11 cellular contexts compared by ENCODE assay signal in the genomic region with DNA sequence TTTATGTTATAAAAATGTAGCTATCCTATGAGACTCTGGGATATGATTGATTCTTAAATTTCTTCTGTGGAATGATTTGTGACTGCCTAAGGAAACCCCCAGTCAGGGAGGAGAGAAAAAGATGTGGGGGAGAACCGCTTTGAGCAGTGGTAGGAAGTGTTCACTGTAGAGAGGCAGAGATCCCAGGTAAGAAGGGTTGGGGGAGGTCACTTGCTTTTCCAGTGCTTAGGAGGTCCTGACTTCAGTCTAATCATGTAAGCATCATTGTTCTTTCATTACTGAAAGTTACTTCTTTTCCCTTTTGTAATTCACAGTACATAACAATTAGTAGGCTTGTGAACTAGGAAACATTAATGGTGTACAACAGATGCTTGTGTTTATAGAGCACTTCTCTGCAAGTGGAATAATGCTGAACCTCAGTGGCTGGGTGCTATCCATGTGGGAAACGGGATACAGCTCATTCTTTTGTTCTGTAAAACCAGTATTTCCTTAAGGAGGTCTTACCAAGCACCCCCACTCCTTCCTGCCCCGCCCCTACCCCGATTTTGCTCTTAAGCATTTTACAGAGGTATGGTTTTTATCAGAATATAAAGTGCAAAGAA.
DNase-seq lines count a peak whose midpoint lies in the region; ATAC-seq and TF ChIP-seq lines count a peak whose summit lies in the region.
"Had no signal": no experiment of that assay in that cellular context is flagged by ENCODE, and none has a peak within 500 bp of the region (broad histone marks: within the 10 kb centered on the region; RNA-seq: fewer than 3 reads in every experiment).

No MANE protein-coding gene starts in this region.

- no peak for ATAC-seq in PC-3
- ATAC-seq in GM19452 (IDR thresholded peaks at IDR 0.05; ENCODE audit: unreplicated experiment), result no peak
- ATAC-seq in GM21717 (IDR thresholded peaks at IDR 0.05; ENCODE audit: unreplicated experiment), result no peak
- ATAC-seq: activated T-helper 17 cell treated with anti-CD3 and anti-CD28 coated beads, Interleukin-2, amount 50 U/mL, for 72 hours; stimulated activated naive CD8-positive, alpha-beta T cell treated with anti-CD3 and anti-CD28 coated beads, Interleukin-15, amount 100 ng/mL, for 72 hours had no signal

- H3K36me3 ChIP-seq in H7 (replicated peaks; ENCODE audit: control insufficient read depth, insufficient read depth, low read length) (no peaks in the 10 kb centered on the region), PC-3 (ENCODE audit: low read depth, low read length) (no peaks in the 10 kb centered on the region), iPS-18a (ENCODE audit: control insufficient read depth, low read depth, low read length) (no peaks in the 10 kb centered on the region), brain microvascular endothelial cell (replicated peaks) (peaks cover 3% of the 10 kb centered on the region)
- H3K36me3 ChIP-seq in CD4-positive, alpha-beta memory T cell (ENCODE audit: insufficient read depth, low read length), result no peaks in the 10 kb centered on the region

- no peaks in the 10 kb centered on the region for H3K4me1 Mint-ChIP-seq in CD4-positive, alpha-beta memory T cell
- H3K4me1 Mint-ChIP-seq: activated T-helper 17 cell treated with anti-CD3 and anti-CD28 coated beads, Interleukin-2, amount 50 U/mL, for 72 hours had no signal

- no peaks in the 10 kb centered on the region for H3K9me2 ChIP-seq in PC-3 (replicated peaks; ENCODE audit: low read length)

- no peak overlapping the region for H3K4me3 Mint-ChIP-seq in CD4-positive, alpha-beta memory T cell
- H3K4me3 Mint-ChIP-seq: activated T-helper 17 cell treated with anti-CD3 and anti-CD28 coated beads, Interleukin-2, amount 50 U/mL, for 72 hours; nephron; stimulated activated naive CD8-positive, alpha-beta T cell treated with anti-CD3 and anti-CD28 coated beads, Interleukin-15, amount 100 ng/mL, for 72 hours had no signal

- 0 out of 2 replicates have a peak overlapping the region, but pooled peaks have one; percentile 12 for H3K4me2 ChIP-seq in PC-3 (ENCODE audit: low read length)

- H3K79me2 ChIP-seq in PC-3 (ENCODE audit: low read length), result no peaks in the 10 kb centered on the region

- no peaks in the 10 kb centered on the region for H3K27me3 ChIP-seq in H7 (ENCODE audit: control insufficient read depth, insufficient read depth, low read length)
- H3K27me3 ChIP-seq in PC-3 (ENCODE audit: low read length), result no peaks in the 10 kb centered on the region
- H3K27me3 ChIP-seq in iPS-18a (ENCODE audit: control insufficient read depth, insufficient read depth, low read length), result no peaks in the 10 kb centered on the region
- no peaks in the 10 kb centered on the region for H3K27me3 ChIP-seq in CD4-positive, alpha-beta memory T cell (ENCODE audit: insufficient read depth, low read length)
- H3K27me3 ChIP-seq in brain microvascular endothelial cell (replicated peaks), result no peaks in the 10 kb centered on the region

- no TSS peak for BruUV-seq in PC-3 (replicated peaks; lab: Mats Ljungman, UMichigan)

- no peaks in the 10 kb centered on the region for H3K9me3 Mint-ChIP-seq in CD4-positive, alpha-beta memory T cell
- H3K9me3 Mint-ChIP-seq: activated T-helper 17 cell treated with anti-CD3 and anti-CD28 coated beads, Interleukin-2, amount 50 U/mL, for 72 hours; nephron; stimulated activated naive CD8-positive, alpha-beta T cell treated with anti-CD3 and anti-CD28 coated beads, Interleukin-15, amount 100 ng/mL, for 72 hours had no signal

- peak; percentile 6 for DNase-seq in DMS153 treated with DMSO at 0.1 percent for 48 hours (lab: John Stamatoyannopoulos, UW; ENCODE audit: unreplicated experiment)
- DNase-seq in H7, result peak; percentile 16
- no peak for DNase-seq in PC-3
- DNase-seq in CD4-positive, alpha-beta memory T cell, result no peak
- no peak for DNase-seq in brain microvascular endothelial cell

- intact Hi-C loops in PC-3 (cut with micrococcal nuclease), result loop anchor here (1.0 kb wide), 2 partner anchors 130 to 188 kb away; no protein-coding TSS in a partner anchor
- intact Hi-C loops in CD4-positive, alpha-beta memory T cell (cut with micrococcal nuclease), result loop anchor here (1.0 to 10.0 kb wide), 3 partner anchors 64 to 188 kb away; no protein-coding TSS in a partner anchor

- H3K4me3 ChIP-seq in H7 (ENCODE audit: insufficient read depth, low read depth, low read length) (no peak overlapping the region), PC-3 (ENCODE audit: low read length) (no peak overlapping the region), iPS-18a (ENCODE audit: low read length) (peak overlapping the region; percentile 34), brain microvascular endothelial cell (ENCODE audit: low read depth, low read length) (no peak overlapping the region)
- H3K4me3 ChIP-seq in CD4-positive, alpha-beta memory T cell (ENCODE audit: low read length in 2 of 2), result no peak overlapping the region

- H2AFZ ChIP-seq in PC-3 (ENCODE audit: low read length), result no peak overlapping the region

- POLR2A ChIA-PET in PC-3 (lab: Charles Lee; ENCODE audit: unreplicated experiment), result no interaction called here
- POLR2A ChIA-PET in CD4-positive, alpha-beta memory T cell (lab: Charles Lee; ENCODE audit: partially characterized antibody), result no interaction called here

- no peaks in the 10 kb centered on the region for H4K20me1 ChIP-seq in PC-3 (ENCODE audit: low read length)

- in situ Hi-C loops in brain microvascular endothelial cell (cut with HindIII; ENCODE audit: low pct_ligation_motif_present, low sequenced_read_pairs), result no loop called here

- H3K27me3 Mint-ChIP-seq in CD4-positive, alpha-beta memory T cell, result no peaks in the 10 kb centered on the region
- H3K27me3 Mint-ChIP-seq: activated T-helper 17 cell treated with anti-CD3 and anti-CD28 coated beads, Interleukin-2, amount 50 U/mL, for 72 hours had no signal

- CTCF ChIA-PET in PC-3 (lab: Charles Lee), result interaction anchor here (0.6 to 1.4 kb wide), 2 partner anchors 8 to 130 kb away, joined by 3 to 4 read pairs; no protein-coding TSS in a partner anchor
- CTCF ChIA-PET in CD4-positive, alpha-beta memory T cell (lab: Charles Lee; ENCODE audit: partially characterized antibody), result interaction anchor here (1.0 to 16.7 kb wide), 8 partner anchors 8 to 189 kb away, joined by 3 to 406 read pairs (median 8); no protein-coding TSS in a partner anchor

- H3K36me3 Mint-ChIP-seq in CD4-positive, alpha-beta memory T cell, result no peaks in the 10 kb centered on the region

- H3K27ac ChIP-seq in PC-3 (ENCODE audit: low read length) (no peak overlapping the region), iPS-18a (ENCODE audit: low read length) (peak overlapping the region; percentile 29), brain microvascular endothelial cell (no peak overlapping the region)
- H3K27ac ChIP-seq in CD4-positive, alpha-beta memory T cell (ENCODE audit: low read depth, low read length), result no peak overlapping the region

- H3K9me3 ChIP-seq in PC-3 (ENCODE audit: low read length) (no peaks in the 10 kb centered on the region), iPS-18a (ENCODE audit: control insufficient read depth, low read depth, low read length) (no peaks in the 10 kb centered on the region)
- H3K9me3 ChIP-seq in CD4-positive, alpha-beta memory T cell (ENCODE audit: control insufficient read depth in 1 of 2, low read length in 2 of 2), result no peaks in the 10 kb centered on the region

- TF ChIP-seq CTCF in PC-3 (conservative IDR thresholded peaks at IDR 0.05; ENCODE audit: low read depth, low read length) (no peak), brain microvascular endothelial cell (IDR thresholded peaks at IDR 0.05; ENCODE audit: low read depth, low read length, missing control alignments) (no peak)

- no peaks in the 10 kb centered on the region for H3F3A ChIP-seq in PC-3 (ENCODE audit: low read length, unreplicated experiment)

- no peak overlapping the region for H3K27ac Mint-ChIP-seq in CD4-positive, alpha-beta memory T cell
- H3K27ac Mint-ChIP-seq: activated T-helper 17 cell treated with anti-CD3 and anti-CD28 coated beads, Interleukin-2, amount 50 U/mL, for 72 hours; stimulated activated naive CD8-positive, alpha-beta T cell treated with anti-CD3 and anti-CD28 coated beads, Interleukin-15, amount 100 ng/mL, for 72 hours had no signal

- H3K4me1 ChIP-seq in PC-3 (ENCODE audit: insufficient read depth, low read length) (peaks cover 34% of the 10 kb centered on the region), iPS-18a (ENCODE audit: control insufficient read depth, low read depth, low read length) (peaks cover 10% of the 10 kb centered on the region)
- H3K4me1 ChIP-seq in CD4-positive, alpha-beta memory T cell (ENCODE audit: insufficient read depth, low read length), result no peaks in the 10 kb centered on the region

- no peak overlapping the region for H3K9ac ChIP-seq in PC-3 (ENCODE audit: low read length)
- peak overlapping the region; percentile 38 for H3K9ac ChIP-seq in iPS-18a (ENCODE audit: low read length)

Comparison
In these comparisons a context has a peak if more than half of its experiments do, and no peak if none do; other contexts are left out.
1. DNase-seq: peak in DMS153 treated with DMSO at 0.1 percent for 48 hours (single experiment) and H7 (single experiment); none in PC-3 (single experiment), CD4-positive, alpha-beta memory T cell (0 of 5) and brain microvascular endothelial cell (single experiment).